ENCODE assay signal across 8 cellular contexts in the genomic region with DNA sequence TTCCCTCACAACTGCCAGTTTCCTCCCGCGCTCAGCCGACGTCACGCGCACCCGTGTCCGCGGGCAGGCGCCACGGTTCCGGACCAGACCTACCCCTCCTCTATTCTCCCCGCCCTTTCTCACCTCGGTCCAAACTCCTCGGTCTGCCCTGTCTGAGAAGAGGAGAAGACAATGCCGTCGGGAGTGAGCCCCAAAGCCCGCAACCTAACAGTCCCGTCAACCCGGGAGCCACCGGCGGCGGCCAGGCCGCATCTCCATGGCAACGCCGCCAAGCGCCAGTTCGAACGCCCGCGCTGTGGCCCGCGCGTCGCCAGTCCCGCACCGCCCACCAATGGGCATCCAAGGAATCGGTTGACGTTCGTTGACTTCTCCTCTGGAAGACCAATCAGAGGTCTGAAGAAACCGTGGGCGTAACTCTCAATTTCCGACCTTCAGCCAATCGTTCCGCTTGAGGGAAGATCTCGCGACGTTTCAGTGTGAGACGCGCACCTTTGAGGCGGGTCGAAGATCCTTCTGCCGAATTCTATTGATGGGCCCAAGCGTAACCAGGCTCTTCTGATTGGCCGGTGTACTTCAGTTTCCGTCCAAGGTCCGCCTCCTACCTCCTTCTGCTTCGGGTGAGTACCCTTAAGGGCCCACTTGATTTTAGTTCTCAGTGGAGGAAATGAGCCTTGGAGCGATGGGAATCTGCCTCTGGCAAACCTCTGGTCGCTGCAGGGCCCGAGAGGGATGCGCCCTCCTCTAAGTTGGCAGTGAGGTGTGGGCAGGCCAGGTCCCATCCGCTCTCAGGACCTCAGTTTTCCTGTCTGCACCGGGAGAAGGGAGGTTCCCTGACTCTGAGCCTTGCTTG. TPM values are rescaled to one million over a fixed set of nuclear protein-coding genes. Genes with fewer than 3 reads are reported as not detected.
DNase-seq lines count a peak whose midpoint lies in the region; ATAC-seq, FAIRE-seq and TF ChIP-seq lines count a peak whose summit lies in the region.

A gene with protein sequence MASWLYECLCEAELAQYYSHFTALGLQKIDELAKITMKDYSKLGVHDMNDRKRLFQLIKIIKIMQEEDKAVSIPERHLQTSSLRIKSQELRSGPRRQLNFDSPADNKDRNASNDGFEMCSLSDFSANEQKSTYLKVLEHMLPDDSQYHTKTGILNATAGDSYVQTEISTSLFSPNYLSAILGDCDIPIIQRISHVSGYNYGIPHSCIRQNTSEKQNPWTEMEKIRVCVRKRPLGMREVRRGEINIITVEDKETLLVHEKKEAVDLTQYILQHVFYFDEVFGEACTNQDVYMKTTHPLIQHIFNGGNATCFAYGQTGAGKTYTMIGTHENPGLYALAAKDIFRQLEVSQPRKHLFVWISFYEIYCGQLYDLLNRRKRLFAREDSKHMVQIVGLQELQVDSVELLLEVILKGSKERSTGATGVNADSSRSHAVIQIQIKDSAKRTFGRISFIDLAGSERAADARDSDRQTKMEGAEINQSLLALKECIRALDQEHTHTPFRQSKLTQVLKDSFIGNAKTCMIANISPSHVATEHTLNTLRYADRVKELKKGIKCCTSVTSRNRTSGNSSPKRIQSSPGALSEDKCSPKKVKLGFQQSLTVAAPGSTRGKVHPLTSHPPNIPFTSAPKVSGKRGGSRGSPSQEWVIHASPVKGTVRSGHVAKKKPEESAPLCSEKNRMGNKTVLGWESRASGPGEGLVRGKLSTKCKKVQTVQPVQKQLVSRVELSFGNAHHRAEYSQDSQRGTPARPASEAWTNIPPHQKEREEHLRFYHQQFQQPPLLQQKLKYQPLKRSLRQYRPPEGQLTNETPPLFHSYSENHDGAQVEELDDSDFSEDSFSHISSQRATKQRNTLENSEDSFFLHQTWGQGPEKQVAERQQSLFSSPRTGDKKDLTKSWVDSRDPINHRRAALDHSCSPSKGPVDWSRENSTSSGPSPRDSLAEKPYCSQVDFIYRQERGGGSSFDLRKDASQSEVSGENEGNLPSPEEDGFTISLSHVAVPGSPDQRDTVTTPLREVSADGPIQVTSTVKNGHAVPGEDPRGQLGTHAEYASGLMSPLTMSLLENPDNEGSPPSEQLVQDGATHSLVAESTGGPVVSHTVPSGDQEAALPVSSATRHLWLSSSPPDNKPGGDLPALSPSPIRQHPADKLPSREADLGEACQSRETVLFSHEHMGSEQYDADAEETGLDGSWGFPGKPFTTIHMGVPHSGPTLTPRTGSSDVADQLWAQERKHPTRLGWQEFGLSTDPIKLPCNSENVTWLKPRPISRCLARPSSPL (N-terminal part only) (minus strand): TSS at position 286 of the 850 bp plus-strand sequence. CDS start 17,922 bp downstream, outside the sequence.
A gene (plus strand): TSS at position 587 of the 850 bp plus-strand sequence. CDS start 9,471 bp downstream, outside the sequence.

- H3K4me3 ChIP-seq in ascending aorta (peak within 1 kb of the TSS; percentile 84 to 89), right cardiac atrium (ENCODE audit: low read length) (peak within 1 kb of the TSS; percentile 89), psoas muscle (peak within 1 kb of the TSS; percentile 76)

- H3K36me3 Mint-ChIP-seq in T-helper 2 cell treated with Interferon-gamma antibody and Interleukin-4, amounts not matched to agents 5 μg/mL and 100 μg/mL, for 36 hours (ENCODE audit: low read depth), result no peaks in the 10 kb centered on the region

- H3K9me3 ChIP-seq in ascending aorta, result no peaks in the 10 kb centered on the region
- no peaks in the 10 kb centered on the region for H3K9me3 ChIP-seq in right cardiac atrium (ENCODE audit: control insufficient read depth, low read length)
- no peaks in the 10 kb centered on the region for H3K9me3 ChIP-seq in psoas muscle

- H3K36me3 ChIP-seq in ascending aorta (no peaks in the 10 kb centered on the region), psoas muscle (ENCODE audit: insufficient read depth in 1 of 2, low read depth in 1 of 2) (no peaks in the 10 kb centered on the region)

- DNase-seq in NCI-H187 treated with DMSO at 0.1 percent for 48 hours (lab: John Stamatoyannopoulos, UW), result peak; percentile 97
- DNase-seq in T-helper 2 cell treated with Interferon-gamma antibody and Interleukin-4, amounts not matched to agents 5 μg/mL and 100 μg/mL, for 36 hours (ENCODE audit: low spot score), result peak; percentile 98
- peak; percentile 97 to 99 for DNase-seq in ascending aorta (ENCODE audit: low spot score in 2 of 2)
- peak; percentile 96 to 98 (median 97) for DNase-seq in right cardiac atrium
- DNase-seq in psoas muscle, result peak; percentile 95 to 97
- peak; percentile 98 for DNase-seq in urothelium cell line (ENCODE audit: low spot score)

- FAIRE-seq in urothelium cell line (lab: Jason Lieb, UNC), result peak; percentile 76

- H3K4me1 ChIP-seq in ascending aorta (peaks cover 0 to 9% of the 10 kb centered on the region in 2 donors), right cardiac atrium (ENCODE audit: control insufficient read depth, insufficient read depth, low read length) (no peaks in the 10 kb centered on the region), psoas muscle (peaks cover 16% of the 10 kb centered on the region)

- no peak for TF ChIP-seq CTCF in ascending aorta (IDR thresholded peaks at IDR 0.05)
- TF ChIP-seq CTCF in psoas muscle (IDR thresholded peaks at IDR 0.05), result no peak

- ATAC-seq in GM18505 (IDR thresholded peaks at IDR 0.05; ENCODE audit: unreplicated experiment), result peak; percentile 91
- peak; percentile 98 for ATAC-seq in HG02970 (IDR thresholded peaks at IDR 0.05; ENCODE audit: low FRiP score, unreplicated experiment)
- ATAC-seq in right cardiac atrium, result peak; percentile 98
- ATAC-seq in psoas muscle, result peak; percentile 96 to 97 (median 97)

- H3K4me1 Mint-ChIP-seq in T-helper 2 cell treated with Interferon-gamma antibody and Interleukin-4, amounts not matched to agents 5 μg/mL and 100 μg/mL, for 36 hours (ENCODE audit: low read depth), result peaks cover 26% of the 10 kb centered on the region

- H3K27ac Mint-ChIP-seq in T-helper 2 cell treated with Interferon-gamma antibody and Interleukin-4, amounts not matched to agents 5 μg/mL and 100 μg/mL, for 36 hours, result peak within 1 kb of the TSS; percentile 99

- peak within 1 kb of the TSS; percentile 97 for H3K4me3 Mint-ChIP-seq in T-helper 2 cell treated with Interferon-gamma antibody and Interleukin-4, amounts not matched to agents 5 μg/mL and 100 μg/mL, for 36 hours

- H3K9me3 Mint-ChIP-seq in T-helper 2 cell treated with Interferon-gamma antibody and Interleukin-4, amounts not matched to agents 5 μg/mL and 100 μg/mL, for 36 hours, result no peaks in the 10 kb centered on the region

- peak; percentile 86 for TF ChIP-seq POLR2A in GM18505 (IDR thresholded peaks at IDR 0.05; ENCODE audit: borderline replicate concordance, extremely low read depth, insufficient read depth, insufficient read length)

- H3K27me3 ChIP-seq in ascending aorta (no peaks in the 10 kb centered on the region), right cardiac atrium (ENCODE audit: control insufficient read depth, insufficient read depth) (no peaks in the 10 kb centered on the region), psoas muscle (ENCODE audit: insufficient read depth in 3 of 3, low read length in 2 of 3) (no peaks in the 10 kb centered on the region)

- intact Hi-C loops in ascending aorta (cut with DNase I), result loop anchor here (1.0 to 5.0 kb wide), 7 partner anchors 76 to 338 kb away; a partner anchor contains a TSS
- intact Hi-C loops in right cardiac atrium (cut with DNase I), result no loop called here
- intact Hi-C loops in psoas muscle (cut with DNase I), result loop anchor here in 1 of 2 donors (5.0 kb wide), 2 partner anchors 72 to 273 kb away; no protein-coding TSS in a partner anchor

- peak within 1 kb of the TSS; percentile 88 to 93 for H3K27ac ChIP-seq in ascending aorta
- peak within 1 kb of the TSS; percentile 97 for H3K27ac ChIP-seq in right cardiac atrium (ENCODE audit: low read length)
- H3K27ac ChIP-seq in psoas muscle, result peak within 1 kb of the TSS; percentile 84

- no peaks in the 10 kb centered on the region for H3K27me3 Mint-ChIP-seq in T-helper 2 cell treated with Interferon-gamma antibody and Interleukin-4, amounts not matched to agents 5 μg/mL and 100 μg/mL, for 36 hours (ENCODE audit: low read depth)

- under 1% methylated on average over 64 of the region's 64 CpGs for WGBS in right cardiac atrium
- 0% methylated on average over 60 to 64 of the region's 64 CpGs for WGBS in psoas muscle, 3 donors

RNA-seq across cellular contexts. Expression of the first gene that starts in this region (rescaled TPM):
- total RNA-seq in ascending aorta, result 0.21 TPM
- under 1 TPM; 0.25 to 0.54 (median 0.40) TPM for total RNA-seq in right cardiac atrium
- polyA plus RNA-seq in right cardiac atrium, result 0.23 TPM
- total RNA-seq in psoas muscle, result 1 to 10 TPM in 1 of 4 donors, under 1 TPM in 3; 0.37 to 1.6 (median 0.52) TPM
- polyA plus RNA-seq in psoas muscle, result under 1 TPM; 0.10 to 0.57 (median 0.18) TPM

RNA-seq across cellular contexts. Expression of the second gene that starts in this region (rescaled TPM):
- not detected for total RNA-seq in ascending aorta
- 10 to 100 TPM; 20.5 to 27.4 (median 22.6) TPM for total RNA-seq in right cardiac atrium
- 27.4 TPM for polyA plus RNA-seq in right cardiac atrium
- 10 to 100 TPM; 14.7 to 19.7 (median 16.4) TPM for total RNA-seq in psoas muscle
- 10 to 100 TPM; 19.6 to 31.0 (median 28.3) TPM for polyA plus RNA-seq in psoas muscle

Comparison
In these comparisons a context has a peak if more than half of its experiments do, and no peak if none do; other contexts are left out.
1. Peak in every context shown above with its lines: DNase-seq, ATAC-seq, H3K4me3 ChIP-seq and H3K27ac ChIP-seq.
2. RNA of the second gene that starts in this region (total RNA-seq): 20.5 to 27.4 TPM in right cardiac atrium and 14.7 to 19.7 TPM in psoas muscle; not detected in ascending aorta (single experiment); every median in the first group is over 10 times any median in the second.
3. Peak in DNase-seq, H3K4me3 ChIP-seq and H3K27ac ChIP-seq in ascending aorta; RNA of the genes that start here not detected or under 1 TPM.